ENCODE assay signal across 16 cellular contexts in genomic region chr15:78456391-78456790, GRCh38. TPM values are rescaled to one million over a fixed set of nuclear protein-coding genes. Genes with fewer than 3 reads are reported as not detected.
DNase-seq lines count a peak whose midpoint lies in the region; ATAC-seq and TF ChIP-seq lines count a peak whose summit lies in the region.
"Had no signal": no experiment of that assay in that cellular context is flagged by ENCODE, and none has a peak within 500 bp of the region (broad histone marks: within the 10 kb centered on the region; RNA-seq: fewer than 3 reads in every experiment).

No MANE protein-coding gene starts in this region.

- 94 to 95% methylated on average over 2 to 7 of the region's 7 CpGs for WGBS in transverse colon (ENCODE audit: low coverage in 1 of 2), 2 donors

- TF ChIP-seq EP300 in transverse colon (IDR thresholded peaks at IDR 0.05; ENCODE audit: low read depth): no peak

- H3K27me3 Mint-ChIP-seq in activated T-helper 17 cell treated with anti-CD3 and anti-CD28 coated beads, Interleukin-2, amount 50 U/mL, for 72 hours: no peaks in the 10 kb centered on the region
- H3K27me3 Mint-ChIP-seq in nephron (ENCODE audit: low read depth): no peaks in the 10 kb centered on the region
- H3K27me3 Mint-ChIP-seq: CD4-positive, alpha-beta memory T cell had no signal

- peaks cover 43% of the 10 kb centered on the region for H3K36me3 Mint-ChIP-seq in activated T-helper 17 cell treated with anti-CD3 and anti-CD28 coated beads, Interleukin-2, amount 50 U/mL, for 72 hours (ENCODE audit: low read depth)
- peaks cover 6% of the 10 kb centered on the region for H3K36me3 Mint-ChIP-seq in nephron (ENCODE audit: low read depth)

- H3K27me3 ChIP-seq in cardiac muscle cell: no peaks in the 10 kb centered on the region
- H3K27me3 ChIP-seq in transverse colon: no peaks in the 10 kb centered on the region

- intact Hi-C loops in Right ventricle myocardium superior (cut with DNase I) (no loop called here), transverse colon (cut with DNase I; ENCODE audit: low total_unique reads) (no loop called here)

- H3K27ac ChIP-seq in cardiac muscle cell (peak overlapping the region; percentile 65), transverse colon (peak overlapping the region in 3 of 4 donors; percentile 41 to 67 (median 50))
- H3K27ac ChIP-seq: epithelial cell of prostate had no signal

- H3K4me3 ChIP-seq in cardiac muscle cell (no peak overlapping the region), transverse colon (no peak overlapping the region)
- H3K4me3 ChIP-seq: coronary artery had no signal

- TF ChIP-seq POLR2A in transverse colon (IDR thresholded peaks at IDR 0.05): no peak

- H3K9me3 ChIP-seq in cardiac muscle cell (ENCODE audit: low read depth) (no peaks in the 10 kb centered on the region), transverse colon (no peaks in the 10 kb centered on the region)

- peak overlapping the region; percentile 74 for H3K27ac Mint-ChIP-seq in activated T-helper 17 cell treated with anti-CD3 and anti-CD28 coated beads, Interleukin-2, amount 50 U/mL, for 72 hours
- peak overlapping the region in 2 of 3 experiments; percentile 81 to 87 for H3K27ac Mint-ChIP-seq in nephron

- no peak for ATAC-seq in Right ventricle myocardium superior (ENCODE audit: poor library complexity)
- ATAC-seq in activated T-helper 17 cell treated with anti-CD3 and anti-CD28 coated beads, Interleukin-2, amount 50 U/mL, for 72 hours (replicated peaks): no peak
- ATAC-seq in HG02623 (IDR thresholded peaks at IDR 0.05; ENCODE audit: unreplicated experiment): no peak

- in situ Hi-C loops in transverse colon (cut with MboI; ENCODE audit: low pct_ligation_motif_present in 1 of 4, low pct_unique_long_range_greater_than_20kb in 1 of 4, low sequenced_read_pairs in 3 of 4): no loop called here

- H3K4me1 ChIP-seq in cardiac muscle cell (ENCODE audit: low read depth) (peaks cover 14% of the 10 kb centered on the region), transverse colon (peaks cover 13 to 78% (median 44%) of the 10 kb centered on the region in 4 donors)

- no peaks in the 10 kb centered on the region for H3K9me3 Mint-ChIP-seq in activated T-helper 17 cell treated with anti-CD3 and anti-CD28 coated beads, Interleukin-2, amount 50 U/mL, for 72 hours
- H3K9me3 Mint-ChIP-seq in nephron: no peaks in the 10 kb centered on the region
- H3K9me3 Mint-ChIP-seq: CD4-positive, alpha-beta memory T cell had no signal

- H3K4me1 Mint-ChIP-seq in activated T-helper 17 cell treated with anti-CD3 and anti-CD28 coated beads, Interleukin-2, amount 50 U/mL, for 72 hours: peaks cover 55% of the 10 kb centered on the region
- H3K4me1 Mint-ChIP-seq in nephron: peaks cover 59% of the 10 kb centered on the region

- no peak for DNase-seq in cardiac muscle cell (ENCODE audit: low read depth in 1 of 2, low spot score in 1 of 2)
- no peak for DNase-seq in Right ventricle myocardium superior
- no peak for DNase-seq in transverse colon
- no peak for DNase-seq in foreskin melanocyte
- no peak for DNase-seq in NCI-H2196 treated with DMSO at 0.1 percent for 48 hours (lab: John Stamatoyannopoulos, UW; ENCODE audit: unreplicated experiment)
- DNase-seq: activated CD4-positive, alpha-beta T cell treated with anti-CD3 and anti-CD28 coated beads for 48 hours; NCI-H146; occipital lobe; small intestine; stimulated activated CD8-positive, alpha-beta memory T cell treated with anti-CD3 and anti-CD28 coated beads, Interleukin-4, amount 100 ng/mL, for 48 hours had no signal

- H3K4me3 Mint-ChIP-seq in activated T-helper 17 cell treated with anti-CD3 and anti-CD28 coated beads, Interleukin-2, amount 50 U/mL, for 72 hours: no peak overlapping the region
- no peak overlapping the region for H3K4me3 Mint-ChIP-seq in nephron

- H3K36me3 ChIP-seq in cardiac muscle cell: no peaks in the 10 kb centered on the region
- H3K36me3 ChIP-seq in transverse colon: no peaks in the 10 kb centered on the region

- TF ChIP-seq CTCF in cardiac muscle cell (IDR thresholded peaks at IDR 0.05; ENCODE audit: low read depth, low read length): no peak
- TF ChIP-seq CTCF in nephron (IDR thresholded peaks at IDR 0.05; ENCODE audit: unreplicated experiment in 3 of 3): no peak
- no peak for TF ChIP-seq CTCF in transverse colon (IDR thresholded peaks at IDR 0.05)

RNA-seq across cellular contexts. Expression of gene IREB2, which starts 18.4 kb away (rescaled TPM):
- total RNA-seq in cardiac muscle cell: 21.6 and 34.2 TPM in 2 replicates
- polyA plus RNA-seq in cardiac muscle cell: 23.4 and 30.4 TPM in 2 replicates
- total RNA-seq in Right ventricle myocardium superior: 24.8 TPM
- 10 to 100 TPM; 63.6 to 84.0 TPM for total RNA-seq in activated T-helper 17 cell treated with anti-CD3 and anti-CD28 coated beads, Interleukin-2, amount 50 U/mL, for 72 hours
- total RNA-seq in transverse colon: 10 to 100 TPM; 20.1 to 71.7 (median 40.7) TPM

RNA-seq across cellular contexts. Expression of gene HYKK, which starts 51.0 kb away (rescaled TPM):
- total RNA-seq in cardiac muscle cell (6.1 and 9.2 TPM in 2 replicates), Right ventricle myocardium superior (4.9 TPM), transverse colon (1 to 10 TPM; 4.5 to 7.6 (median 6.5) TPM)
- polyA plus RNA-seq in cardiac muscle cell: 3.7 and 6.4 TPM in 2 replicates
- total RNA-seq in activated T-helper 17 cell treated with anti-CD3 and anti-CD28 coated beads, Interleukin-2, amount 50 U/mL, for 72 hours: 1 to 10 TPM in 1 of 2 donors, under 1 TPM in 1; 0.91 to 1.2 TPM
